In genomic region chr3:186599785-186600166, GRCh38 we compare ENCODE assay signal across 2 cellular contexts.
TF ChIP-seq lines count a peak whose summit lies in the region.

No MANE protein-coding gene starts in this region.

TF ChIP-seq in K562, 482 proteins besides CTCF, POLR2A, EP300 and RAD21:
- TF ChIP-seq ILK (tag; IDR thresholded peaks at IDR 0.05; ENCODE audit: borderline replicate concordance, low read depth): no peak
- TF ChIP-seq TAF7 (tag; IDR thresholded peaks at IDR 0.05): no peak
- TF ChIP-seq ZNF253 (CRISPR knock-in tag; conservative IDR thresholded peaks at IDR 0.05): no peak
- 0 out of 2 replicates have a peak, but pooled peaks have one; percentile 2 for TF ChIP-seq SMAD4 (CRISPR knock-in tag; conservative IDR thresholded peaks at IDR 0.05)
- no peak for TF ChIP-seq FOXO4 (CRISPR knock-in tag; IDR thresholded peaks at IDR 0.05)
- TF ChIP-seq ZHX1 (conservative IDR thresholded peaks at IDR 0.05; ENCODE audit: low read length): no peak
- TF ChIP-seq ZNF212 (CRISPR knock-in tag; IDR thresholded peaks at IDR 0.05): no peak
- no peak for TF ChIP-seq GTF2E2 (tag; IDR thresholded peaks at IDR 0.05)
- TF ChIP-seq ZNF584 (CRISPR knock-in tag; IDR thresholded peaks at IDR 0.05; ENCODE audit: low read depth): 0 out of 2 replicates have a peak, but pooled peaks have one; percentile 3
- TF ChIP-seq ZNF766 (CRISPR knock-in tag; conservative IDR thresholded peaks at IDR 0.05): no peak
- no peak for TF ChIP-seq MYNN (IDR thresholded peaks at IDR 0.05)
- no peak for TF ChIP-seq MYNN (CRISPR knock-in tag; IDR thresholded peaks at IDR 0.05)
- TF ChIP-seq CBFB (CRISPR knock-in tag; IDR thresholded peaks at IDR 0.05): no peak
- no peak for TF ChIP-seq NR4A1 (CRISPR knock-in tag; IDR thresholded peaks at IDR 0.05)
- TF ChIP-seq NR4A1 (tag; IDR thresholded peaks at IDR 0.05): 0 out of 2 replicates have a peak, but pooled peaks have one; percentile 2
- TF ChIP-seq DMBX1 (CRISPR knock-in tag; IDR thresholded peaks at IDR 0.05; ENCODE audit: borderline replicate concordance): no peak
- TF ChIP-seq ZNF124 (CRISPR knock-in tag; IDR thresholded peaks at IDR 0.05): no peak
- TF ChIP-seq ZNF277 (CRISPR knock-in tag; IDR thresholded peaks at IDR 0.05; ENCODE audit: borderline replicate concordance): no peak
- no peak for TF ChIP-seq NFYB (IDR thresholded peaks at IDR 0.05; ENCODE audit: extremely low read depth, insufficient read length)
- TF ChIP-seq ZNF57 (CRISPR knock-in tag; IDR thresholded peaks at IDR 0.05): no peak
- TF ChIP-seq ARID1B (IDR thresholded peaks at IDR 0.05): no peak
- no peak for TF ChIP-seq CGGBP1 (CRISPR knock-in tag; IDR thresholded peaks at IDR 0.05)
- no peak for TF ChIP-seq GABPB2 (CRISPR knock-in tag; conservative IDR thresholded peaks at IDR 0.05)
- TF ChIP-seq ATF1 (CRISPR knock-in tag; IDR thresholded peaks at IDR 0.05): no peak
- TF ChIP-seq ATF1 (tag; IDR thresholded peaks at IDR 0.05): no peak

TF ChIP-seq in liver, 16 proteins besides CTCF, POLR2A, EP300 and RAD21:
- TF ChIP-seq YY1 (IDR thresholded peaks at IDR 0.05) (no peak), SP1 (IDR thresholded peaks at IDR 0.05) (peak; percentile 5), HNF4G (IDR thresholded peaks at IDR 0.05) (peak; percentile 3), FOXA1 (IDR thresholded peaks at IDR 0.05) (no peak)
